In genomic region chr10:14661818-14662217, GRCh38 we compare ENCODE assay signal across 1 cellular context.
TF ChIP-seq lines count a peak whose summit lies in the region.

No MANE protein-coding gene starts in this region.

TF ChIP-seq in IMR-90, 13 proteins besides CTCF, POLR2A, EP300 and RAD21 (continued from another document):
- TF ChIP-seq ELK1 (IDR thresholded peaks at IDR 0.05; ENCODE audit: borderline replicate concordance, low read depth, low read length) (no peak), CEBPB (IDR thresholded peaks at IDR 0.05; ENCODE audit: low read depth, low read length) (no peak), BHLHE40 (IDR thresholded peaks at IDR 0.05; ENCODE audit: low read depth, low read length) (no peak), USF2 (IDR thresholded peaks at IDR 0.05; ENCODE audit: low read depth, low read length) (no peak), FOS (IDR thresholded peaks at IDR 0.05; ENCODE audit: low read depth, low read length) (no peak), RCOR1 (IDR thresholded peaks at IDR 0.05; ENCODE audit: insufficient replicate concordance, low read length) (no peak), NFE2L2 (IDR thresholded peaks at IDR 0.05; ENCODE audit: low read depth, low read length) (no peak), MAZ (IDR thresholded peaks at IDR 0.05; ENCODE audit: borderline replicate concordance, low read depth, low read length) (no peak), MXI1 (IDR thresholded peaks at IDR 0.05; ENCODE audit: borderline replicate concordance, low read depth, low read length) (no peak), CHD1 (IDR thresholded peaks at IDR 0.05; ENCODE audit: low read depth, low read length) (no peak), SMC3 (IDR thresholded peaks at IDR 0.05; ENCODE audit: low read depth, low read length) (no peak)
